In genomic region chr1:113616201-113616600, GRCh38 we compare ENCODE assay signal across 19 cellular contexts.
DNase-seq lines count a peak whose midpoint lies in the region; FAIRE-seq and TF ChIP-seq lines count a peak whose summit lies in the region.
"Had no signal": no experiment of that assay in that cellular context is flagged by ENCODE, and none has a peak within 500 bp of the region (broad histone marks: within the 10 kb centered on the region; RNA-seq: fewer than 3 reads in every experiment).

No MANE protein-coding gene starts in this region.

- in situ Hi-C loops in astrocyte of the spinal cord (cut with HindIII; ENCODE audit: low sequenced_read_pairs) (no loop called here), mammary epithelial cell (cut with MboI; ENCODE audit: low sequenced_read_pairs in 2 of 2) (no loop called here)

- H3K27ac ChIP-seq in keratinocyte (ENCODE audit: control insufficient read depth, insufficient read depth, low read length): no peak overlapping the region
- no peak overlapping the region for H3K27ac ChIP-seq in small intestine (ENCODE audit: low read depth in 1 of 2, low read length in 1 of 2)
- H3K27ac ChIP-seq in mammary epithelial cell (ENCODE audit: insufficient read depth, low read depth, low read length): no peak overlapping the region
- H3K27ac ChIP-seq: body of pancreas, KMS-11, upper lobe of right lung had no signal

- H3K79me2 ChIP-seq in keratinocyte (ENCODE audit: control insufficient read depth, insufficient read depth, low read length) (no peaks in the 10 kb centered on the region), mammary epithelial cell (ENCODE audit: insufficient read depth, low read length) (no peaks in the 10 kb centered on the region)

- TF ChIP-seq CTCF in astrocyte of the spinal cord (IDR thresholded peaks at IDR 0.05; ENCODE audit: low read depth, low read length) (no peak), keratinocyte (optimal IDR thresholded peaks at IDR 0.05 in 1 of 3, IDR thresholded peaks at IDR 0.05 in 1 of 3, conservative IDR thresholded peaks at IDR 0.05 in 1 of 3; ENCODE audit: extremely low read depth in 1 of 3, insufficient read depth in 2 of 3, low read length in 3 of 3) (no peak), mammary epithelial cell (conservative IDR thresholded peaks at IDR 0.05 in 1 of 2, IDR thresholded peaks at IDR 0.05 in 1 of 2; ENCODE audit: extremely low read depth in 1 of 2, insufficient read depth in 1 of 2, low read depth in 1 of 2, low read length in 2 of 2) (no peak)

- BruUV-seq in mammary epithelial cell (replicated peaks; lab: Mats Ljungman, UMichigan): no TSS peak

- no peak overlapping the region for H3K9ac ChIP-seq in keratinocyte (ENCODE audit: control insufficient read depth, extremely low read depth, insufficient read depth, low read length)
- H3K9ac ChIP-seq in mammary epithelial cell (ENCODE audit: insufficient read depth, low read length): no peak overlapping the region
- H3K9ac ChIP-seq: KMS-11 had no signal

- H3K4me3 ChIP-seq in astrocyte of the spinal cord (ENCODE audit: low read depth, low read length): no peak overlapping the region
- no peak overlapping the region for H3K4me3 ChIP-seq in keratinocyte (ENCODE audit: control insufficient read depth in 2 of 3, extremely low read depth in 1 of 3, insufficient read depth in 2 of 3, low read depth in 1 of 3, low read length in 3 of 3)
- no peak overlapping the region for H3K4me3 ChIP-seq in small intestine (ENCODE audit: low read depth in 1 of 2, low read length in 2 of 2)
- no peak overlapping the region for H3K4me3 ChIP-seq in mammary epithelial cell (replicated peaks in 1 of 3; ENCODE audit: insufficient read depth in 1 of 3, low read depth in 2 of 3, low read length in 3 of 3)
- H3K4me3 ChIP-seq: body of pancreas, dorsolateral prefrontal cortex, upper lobe of right lung had no signal

- no peak overlapping the region for H2AFZ ChIP-seq in keratinocyte (ENCODE audit: control insufficient read depth, low read length)
- no peak overlapping the region for H2AFZ ChIP-seq in mammary epithelial cell (ENCODE audit: low read depth, low read length)

- H3K36me3 ChIP-seq in keratinocyte (ENCODE audit: control insufficient read depth in 2 of 2, extremely low read depth in 1 of 2, insufficient read depth in 2 of 2, low read length in 2 of 2): no peaks in the 10 kb centered on the region
- peaks cover 3 to 5% of the 10 kb centered on the region in 2 donors for H3K36me3 ChIP-seq in small intestine (ENCODE audit: control insufficient read depth in 2 of 2, insufficient read depth in 2 of 2, low read length in 2 of 2)
- H3K36me3 ChIP-seq in mammary epithelial cell (ENCODE audit: insufficient read depth, low read length): no peaks in the 10 kb centered on the region

- H3K4me1 ChIP-seq in keratinocyte (ENCODE audit: control insufficient read depth, extremely low read depth, insufficient read depth, low read length) (peaks cover 22% of the 10 kb centered on the region), small intestine (ENCODE audit: control insufficient read depth in 2 of 2, insufficient read depth in 1 of 2, low read depth in 1 of 2, low read length in 1 of 2) (no peaks in the 10 kb centered on the region), mammary epithelial cell (ENCODE audit: insufficient read depth, low read length) (peaks cover 15% of the 10 kb centered on the region)
- H3K4me1 ChIP-seq: upper lobe of right lung had no signal

- intact Hi-C loops in cardiac septum (cut with DNase I) (loop anchor here (10.0 kb wide), 1 partner anchor 221 kb away; the partner anchor contains the start of gene MAGI3), mammary epithelial cell (cut with micrococcal nuclease) (no loop called here)

- DNase-seq in D341Med (ENCODE audit: low spot score): peak; percentile 21
- peak; percentile 82 for DNase-seq in NCI-H1694 treated with DMSO at 0.1 percent for 48 hours (lab: John Stamatoyannopoulos, UW)
- peak; percentile 76 for DNase-seq in astrocyte of the spinal cord (ENCODE audit: low read depth, low spot score)
- no peak for DNase-seq in keratinocyte (ENCODE audit: low read depth, low spot score)
- no peak for DNase-seq in small intestine
- no peak for DNase-seq in COLO829 (ENCODE audit: low spot score)
- DNase-seq in cardiac septum (ENCODE audit: low spot score): no peak
- no peak for DNase-seq in mammary epithelial cell
- DNase-seq: activated naive CD4-positive, alpha-beta T cell; body of pancreas; CD8-positive, alpha-beta T cell; glutamatergic neuron; stimulated activated CD4-positive, alpha-beta T cell treated with anti-CD3 and anti-CD28 coated beads, Interleukin-2, amount 100 ng/mL, for 24 hours; stimulated activated naive CD8-positive, alpha-beta T cell treated with anti-CD3 and anti-CD28 coated beads, Interleukin-15, amount 100 ng/mL, for 72 hours; T-helper 1 cell; upper lobe of right lung had no signal

- H3K27me3 ChIP-seq in keratinocyte (ENCODE audit: control insufficient read depth, extremely low read depth, insufficient read depth, low read length) (no peaks in the 10 kb centered on the region), small intestine (ENCODE audit: control insufficient read depth in 2 of 2, insufficient read depth in 2 of 2, low read length in 2 of 2) (no peaks in the 10 kb centered on the region), mammary epithelial cell (ENCODE audit: insufficient read depth, low read length) (no peaks in the 10 kb centered on the region)
- H3K27me3 ChIP-seq: body of pancreas, dorsolateral prefrontal cortex, upper lobe of right lung had no signal

- no peaks in the 10 kb centered on the region for H3K9me1 ChIP-seq in keratinocyte (ENCODE audit: control insufficient read depth, extremely low read depth, insufficient read depth, low read length)

- FAIRE-seq in keratinocyte (lab: Jason Lieb, UNC): peak; percentile 26
- FAIRE-seq in small intestine (lab: Jason Lieb, UNC): no peak
- FAIRE-seq: GM19239 had no signal

- dilution Hi-C loops in keratinocyte (cut with MboI; ENCODE audit: extremely low pct_ligation_motif_present, low sequenced_read_pairs): no loop called here
- dilution Hi-C loops in mammary epithelial cell (cut with HindIII; ENCODE audit: low sequenced_read_pairs): no loop called here

- no peaks in the 10 kb centered on the region for H3K9me3 ChIP-seq in keratinocyte (ENCODE audit: control insufficient read depth, low read depth, low read length)
- H3K9me3 ChIP-seq in small intestine (ENCODE audit: control insufficient read depth, low read depth): no peaks in the 10 kb centered on the region
- no peaks in the 10 kb centered on the region for H3K9me3 ChIP-seq in mammary epithelial cell (replicated peaks; ENCODE audit: insufficient read depth, low read length)
- H3K9me3 ChIP-seq: body of pancreas, upper lobe of right lung had no signal

- H3K4me2 ChIP-seq in keratinocyte (ENCODE audit: control insufficient read depth, extremely low read depth, insufficient read depth, low read depth, low read length) (peak overlapping the region; percentile 10), mammary epithelial cell (ENCODE audit: insufficient read depth, low read depth, low read length) (no peak overlapping the region)
- H3K4me2 ChIP-seq: KMS-11 had no signal

- WGBS in small intestine, 3 donors: 68 to 75% (median 75%) methylated on average over 3 of the region's 3 CpGs
- 85% methylated on average over 3 of the region's 3 CpGs for WGBS in mammary epithelial cell (ENCODE audit: low coverage, missing lambda C conversion rate)

- CTCF ChIA-PET in mammary epithelial cell (lab: Charles Lee; ENCODE audit: low non-redundant PET): no interaction called here

- no peaks in the 10 kb centered on the region for H4K20me1 ChIP-seq in keratinocyte (ENCODE audit: control insufficient read depth, extremely low read depth, insufficient read depth, low read length)
- H4K20me1 ChIP-seq in mammary epithelial cell (ENCODE audit: insufficient read depth, low read length): no peaks in the 10 kb centered on the region

Comparison
In these comparisons a context has a peak if more than half of its experiments do, and no peak if none do; other contexts are left out.
1. DNase-seq: peak in D341Med (single experiment), NCI-H1694 treated with DMSO at 0.1 percent for 48 hours (single experiment) and astrocyte of the spinal cord (single experiment); none in keratinocyte (single experiment), small intestine (single experiment), COLO829 (single experiment), cardiac septum (single experiment) and mammary epithelial cell (single experiment).